8 cellular contexts compared by ENCODE assay signal in the genomic region with DNA sequence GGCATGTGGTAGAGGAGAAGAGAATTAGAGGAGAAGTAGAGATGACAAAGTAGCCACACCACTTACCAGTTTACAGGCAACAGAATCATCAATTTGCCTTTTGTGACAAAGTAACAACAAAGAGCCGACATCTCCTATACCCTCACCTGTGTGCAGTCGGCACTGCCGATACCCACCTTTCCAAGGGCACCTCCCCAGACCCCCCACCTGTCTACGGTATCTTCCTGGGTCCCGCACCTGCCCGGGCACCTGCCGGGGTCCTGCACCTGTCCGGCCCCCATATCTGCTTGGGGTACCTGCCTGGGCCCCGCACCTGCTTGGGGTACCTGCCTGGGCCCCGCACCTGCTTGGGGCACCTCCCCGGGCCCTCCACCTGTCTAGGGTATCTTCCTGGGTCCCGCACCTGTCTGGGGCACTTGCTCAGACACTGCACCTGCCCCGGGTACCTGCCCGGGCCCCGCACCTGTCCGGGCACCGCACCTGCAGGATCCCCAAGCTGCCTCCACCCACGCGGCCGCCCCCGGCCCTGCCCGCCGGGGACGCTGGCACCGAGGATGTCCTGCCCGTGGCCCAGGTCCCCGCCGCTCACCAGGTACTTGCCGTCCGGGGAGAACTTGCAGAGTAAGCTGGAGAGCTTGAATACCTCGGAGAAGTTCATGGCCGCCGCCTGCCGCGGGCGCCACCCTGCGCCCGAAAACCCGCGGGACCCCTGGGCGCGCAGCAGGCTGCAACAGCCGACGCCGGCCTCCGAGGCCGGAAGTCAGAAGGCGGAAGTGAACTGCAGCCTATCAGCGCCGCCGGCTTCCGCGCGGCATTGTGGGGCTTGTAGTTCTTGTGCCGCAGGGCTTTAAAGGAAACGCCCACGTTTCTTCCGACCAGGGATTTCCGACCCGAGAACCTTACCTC. TPM values are rescaled to one million over a fixed set of nuclear protein-coding genes. Genes with fewer than 3 reads are reported as not detected.
A peak's percentile ranks its signal among the peaks of the same experiment; 100 is the strongest.
DNase-seq lines count a peak whose midpoint lies in the region; ATAC-seq and TF ChIP-seq lines count a peak whose summit lies in the region.

A gene with protein sequence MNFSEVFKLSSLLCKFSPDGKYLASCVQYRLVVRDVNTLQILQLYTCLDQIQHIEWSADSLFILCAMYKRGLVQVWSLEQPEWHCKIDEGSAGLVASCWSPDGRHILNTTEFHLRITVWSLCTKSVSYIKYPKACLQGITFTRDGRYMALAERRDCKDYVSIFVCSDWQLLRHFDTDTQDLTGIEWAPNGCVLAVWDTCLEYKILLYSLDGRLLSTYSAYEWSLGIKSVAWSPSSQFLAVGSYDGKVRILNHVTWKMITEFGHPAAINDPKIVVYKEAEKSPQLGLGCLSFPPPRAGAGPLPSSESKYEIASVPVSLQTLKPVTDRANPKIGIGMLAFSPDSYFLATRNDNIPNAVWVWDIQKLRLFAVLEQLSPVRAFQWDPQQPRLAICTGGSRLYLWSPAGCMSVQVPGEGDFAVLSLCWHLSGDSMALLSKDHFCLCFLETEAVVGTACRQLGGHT (minus strand): TSS at position 762 of the 906 bp plus-strand sequence. CDS start 104 bp downstream, at position 658.

- DNase-seq in NCI-H1105 (lab: John Stamatoyannopoulos, UW) (peak; percentile 91), T-helper 1 cell (peak; percentile 71 to 93 (median 83)), adrenal gland (peak; percentile 83 to 96 (median 87)), left ventricle myocardium inferior (peak; percentile 90), progenitor cell of endocrine pancreas (ENCODE audit: low spot score, unreplicated experiment) (peak; percentile 80), upper lobe of right lung (peak; percentile 95)

- peaks cover 31% of the 10 kb centered on the region for H3K27me3 Mint-ChIP-seq in progenitor cell of endocrine pancreas

- 3 to 14% (median 4%) methylated on average over 9 to 60 of the region's 60 CpGs for WGBS in adrenal gland, 4 donors

- no peak within 1 kb of the TSS for H3K27ac ChIP-seq in adrenal gland
- H3K27ac ChIP-seq in left ventricle myocardium inferior (replicated peaks): peak within 1 kb of the TSS; percentile 62
- H3K27ac ChIP-seq in upper lobe of right lung: peak within 1 kb of the TSS; percentile 47

- H3K27me3 ChIP-seq in adrenal gland (peaks cover 38% of the 10 kb centered on the region), left ventricle myocardium inferior (ENCODE audit: low read depth) (peaks cover 44% of the 10 kb centered on the region), upper lobe of right lung (peaks cover 33% of the 10 kb centered on the region)

- ATAC-seq in HG02642 (IDR thresholded peaks at IDR 0.05; ENCODE audit: poor library complexity, unreplicated experiment): peak; percentile 81
- peak; percentile 96 for ATAC-seq in upper lobe of right lung

- no peaks in the 10 kb centered on the region for H3K9me3 Mint-ChIP-seq in progenitor cell of endocrine pancreas (ENCODE audit: low read depth)

- H3K4me3 Mint-ChIP-seq in progenitor cell of endocrine pancreas (ENCODE audit: low read depth): peak within 1 kb of the TSS; percentile 74

- peaks cover 7% of the 10 kb centered on the region for H3K36me3 Mint-ChIP-seq in progenitor cell of endocrine pancreas (ENCODE audit: insufficient read depth)

- intact Hi-C loops in adrenal gland (cut with DNase I) (no loop called here), left ventricle myocardium inferior (cut with micrococcal nuclease) (no loop called here), upper lobe of right lung (cut with DNase I) (no loop called here)

- H3K4me1 ChIP-seq in adrenal gland (replicated peaks in 1 of 2) (peaks cover 7 to 35% of the 10 kb centered on the region in 2 donors), left ventricle myocardium inferior (peaks cover 51% of the 10 kb centered on the region), upper lobe of right lung (peaks cover 38% of the 10 kb centered on the region)

- H3K4me3 ChIP-seq in adrenal gland (peak within 1 kb of the TSS in 3 of 4 donors; percentile 76 to 86 (median 76)), left ventricle myocardium inferior (peak within 1 kb of the TSS; percentile 94), upper lobe of right lung (peak within 1 kb of the TSS; percentile 99)

- no peaks in the 10 kb centered on the region for H3K9me3 ChIP-seq in adrenal gland (replicated peaks in 1 of 3)
- no peaks in the 10 kb centered on the region for H3K9me3 ChIP-seq in left ventricle myocardium inferior (replicated peaks)
- no peaks in the 10 kb centered on the region for H3K9me3 ChIP-seq in upper lobe of right lung

- peaks cover 7% of the 10 kb centered on the region for H3K4me1 Mint-ChIP-seq in progenitor cell of endocrine pancreas (ENCODE audit: low read depth)

- no peak within 1 kb of the TSS for H3K27ac Mint-ChIP-seq in progenitor cell of endocrine pancreas

- H3K36me3 ChIP-seq in adrenal gland (replicated peaks in 1 of 2) (peaks cover 0 to 12% of the 10 kb centered on the region in 2 donors), left ventricle myocardium inferior (peaks cover 28% of the 10 kb centered on the region), upper lobe of right lung (peaks cover 20% of the 10 kb centered on the region)

- TF ChIP-seq CTCF in GM12874 (IDR thresholded peaks at IDR 0.05; ENCODE audit: insufficient read depth, low read depth, low read length) (peak; percentile 51), adrenal gland (IDR thresholded peaks at IDR 0.05) (peak in 1 of 6 experiments; percentile 14), left ventricle myocardium inferior (IDR thresholded peaks at IDR 0.05; ENCODE audit: borderline replicate concordance) (peak; percentile 23), progenitor cell of endocrine pancreas (IDR thresholded peaks at IDR 0.05; ENCODE audit: unreplicated experiment) (peak; percentile 33), upper lobe of right lung (IDR thresholded peaks at IDR 0.05) (peak; percentile 41)

- peak; percentile 59 to 61 for TF ChIP-seq POLR2A in adrenal gland (IDR thresholded peaks at IDR 0.05)

RNA-seq across cellular contexts. Expression of the gene that starts here (rescaled TPM):
- 10 to 100 TPM in 7 of 8 donors, 1 to 10 TPM in 1; 5.1 to 22.6 (median 18.1) TPM for total RNA-seq in adrenal gland
- polyA plus RNA-seq in adrenal gland: 10 to 100 TPM in 2 of 3 donors, 1 to 10 TPM in 1; 8.2 to 29.6 (median 22.8) TPM
- 12.7 TPM for total RNA-seq in left ventricle myocardium inferior
- 28.1 and 29.9 TPM in 2 replicates for total RNA-seq in progenitor cell of endocrine pancreas
- total RNA-seq in upper lobe of right lung: 18.5 TPM

Comparison
In these comparisons a context has a peak if more than half of its experiments do, and no peak if none do; other contexts are left out.
1. H3K27ac ChIP-seq: peak in left ventricle myocardium inferior (single experiment) and upper lobe of right lung (single experiment); none in adrenal gland (0 of 5).
2. Peak in every context shown above with its lines, with median percentiles within 50 percentile points of each other: DNase-seq and H3K4me3 ChIP-seq.